Comparison of ENCODE assay signal across 10 cellular contexts in genomic region chr1:93033785-93034184, GRCh38. TPM values are rescaled to one million over a fixed set of nuclear protein-coding genes. Genes with fewer than 3 reads are reported as not detected.
DNase-seq lines count a peak whose midpoint lies in the region; ATAC-seq and TF ChIP-seq lines count a peak whose summit lies in the region.
"Had no signal": no experiment of that assay in that cellular context is flagged by ENCODE, and none has a peak within 500 bp of the region (broad histone marks: within the 10 kb centered on the region; RNA-seq: fewer than 3 reads in every experiment).

No MANE protein-coding gene starts in this region.

- DNase-seq in GM19238 (ENCODE audit: insufficient read length, low spot score) (peak; percentile 31), NOMO-1 treated with dmso at 0.1 percent for 144 hours (lab: John Stamatoyannopoulos, UW; ENCODE audit: unreplicated experiment) (peak; percentile 32), RWPE1 (ENCODE audit: low spot score) (no peak), NCI-H2196 (lab: John Stamatoyannopoulos, UW; ENCODE audit: unreplicated experiment) (no peak), neural progenitor cell (ENCODE audit: low spot score) (no peak)
- DNase-seq in stimulated activated naive CD4-positive, alpha-beta T cell (lab: John Stamatoyannopoulos, UW): no peak
- DNase-seq: foreskin melanocyte had no signal

- no peak overlapping the region for H3K27ac Mint-ChIP-seq in neural progenitor cell

- CTCF ChIA-PET in RWPE1 (lab: Yijun Ruan, JAX): interaction anchor here (0.6 to 0.7 kb wide), 2 partner anchors 13 to 31 kb away, joined by 3 read pairs; no protein-coding TSS in a partner anchor

- H3K9ac ChIP-seq in BLaER1: no peak overlapping the region
- no peak overlapping the region for H3K9ac ChIP-seq in neural progenitor cell

- H3K9me3 ChIP-seq in BLaER1: no peaks in the 10 kb centered on the region
- no peaks in the 10 kb centered on the region for H3K9me3 ChIP-seq in neural progenitor cell (ENCODE audit: low read depth)
- H3K9me3 ChIP-seq: prostate gland had no signal

- POLR2A ChIA-PET in RWPE1 (lab: Yijun Ruan, JAX; ENCODE audit: low non-redundant PET): no interaction called here

- H3K36me3 Mint-ChIP-seq in neural progenitor cell: no peaks in the 10 kb centered on the region

- H3K4me3 Mint-ChIP-seq in neural progenitor cell: no peak overlapping the region

- H3K36me3 ChIP-seq in BLaER1: no peaks in the 10 kb centered on the region
- no peaks in the 10 kb centered on the region for H3K36me3 ChIP-seq in neural progenitor cell
- H3K36me3 ChIP-seq: prostate gland had no signal

- peak overlapping the region; percentile 53; the same call in 1 of the 2 replicates for H3K27ac ChIP-seq in BLaER1
- no peak overlapping the region for H3K27ac ChIP-seq in RWPE1
- H3K27ac ChIP-seq in neural progenitor cell: no peak overlapping the region
- H3K27ac ChIP-seq: prostate gland had no signal

- H3K4me3 ChIP-seq in BLaER1 (no peak overlapping the region), neural progenitor cell (no peak overlapping the region)
- H3K4me3 ChIP-seq: prostate gland had no signal

- H3K4me2 ChIP-seq in BLaER1: peak overlapping the region; percentile 69
- H3K4me2 ChIP-seq in neural progenitor cell: no peak overlapping the region

- H4K20me1 ChIP-seq in BLaER1 (no peaks in the 10 kb centered on the region), neural progenitor cell (ENCODE audit: low read depth) (no peaks in the 10 kb centered on the region)

- peak; percentile 61 for ATAC-seq in HG02943 (IDR thresholded peaks at IDR 0.05; ENCODE audit: low read depth, unreplicated experiment)

- H3K9me3 Mint-ChIP-seq in neural progenitor cell: no peaks in the 10 kb centered on the region

- H3F3A ChIP-seq in neural progenitor cell (ENCODE audit: low read depth): no peaks in the 10 kb centered on the region

- H3K4me1 Mint-ChIP-seq in neural progenitor cell: no peaks in the 10 kb centered on the region

- H3K27me3 Mint-ChIP-seq in neural progenitor cell (ENCODE audit: insufficient read depth, low read depth): peaks cover 2% of the 10 kb centered on the region

- no peaks in the 10 kb centered on the region for H3K79me2 ChIP-seq in neural progenitor cell (ENCODE audit: low read depth)

- H3K4me1 ChIP-seq in BLaER1 (peaks cover 56% of the 10 kb centered on the region), neural progenitor cell (no peaks in the 10 kb centered on the region)
- H3K4me1 ChIP-seq: prostate gland had no signal

- no peak overlapping the region for H2AFZ ChIP-seq in neural progenitor cell (replicated peaks)

- TF ChIP-seq CTCF in RWPE1 (conservative IDR thresholded peaks at IDR 0.05; ENCODE audit: low read depth) (no peak), neural progenitor cell (IDR thresholded peaks at IDR 0.05) (no peak)

- H3K27me3 ChIP-seq in BLaER1 (no peaks in the 10 kb centered on the region), neural progenitor cell (no peaks in the 10 kb centered on the region)

RNA-seq across cellular contexts. Expression of gene MTF2, which starts 45.3 kb away (rescaled TPM):
- 118 and 149 TPM in 2 replicates for total RNA-seq in neural progenitor cell (ENCODE audit: low replicate concordance)

Comparison
In these comparisons a context has a peak if more than half of its experiments do, and no peak if none do; other contexts are left out.
1. DNase-seq: peak in GM19238 (single experiment) and NOMO-1 treated with dmso at 0.1 percent for 144 hours (single experiment); none in RWPE1 (single experiment), stimulated activated naive CD4-positive, alpha-beta T cell (0 of 6), NCI-H2196 (single experiment) and neural progenitor cell (single experiment).